Comparison of ENCODE assay signal across 11 cellular contexts in the genomic region with DNA sequence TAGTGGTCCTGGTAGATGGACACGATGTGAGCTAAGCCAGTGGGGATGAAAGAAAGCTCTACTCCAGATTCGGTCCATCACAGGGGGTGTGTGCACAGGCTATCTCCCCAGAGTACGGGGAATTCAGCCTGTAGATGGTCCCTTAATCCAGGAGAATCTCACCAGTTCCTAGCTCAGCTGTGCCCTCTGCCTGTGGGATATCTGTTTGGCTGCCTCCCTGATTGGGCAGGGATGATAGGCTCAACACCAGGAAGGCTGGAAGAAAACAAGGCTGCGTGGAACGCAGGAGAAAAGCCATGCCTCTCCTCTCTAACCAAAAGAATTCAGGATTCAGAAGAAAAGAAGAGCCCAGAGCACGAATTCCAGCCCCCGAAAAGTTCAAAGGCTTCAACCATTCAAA. TPM values are rescaled to one million over a fixed set of nuclear protein-coding genes. Genes with fewer than 3 reads are reported as not detected.
DNase-seq lines count a peak whose midpoint lies in the region; ATAC-seq, FAIRE-seq and TF ChIP-seq lines count a peak whose summit lies in the region.
"Had no signal": no experiment of that assay in that cellular context is flagged by ENCODE, and none has a peak within 500 bp of the region (broad histone marks: within the 10 kb centered on the region; RNA-seq: fewer than 3 reads in every experiment).

No MANE protein-coding gene starts in this region.

- no peak for TF ChIP-seq CTCF in RWPE1 (conservative IDR thresholded peaks at IDR 0.05; ENCODE audit: low read depth)

- H3K36me3 ChIP-seq in CD4-positive, alpha-beta memory T cell (ENCODE audit: insufficient read depth, low read length), result no peaks in the 10 kb centered on the region

- H3K27ac Mint-ChIP-seq in CD4-positive, alpha-beta memory T cell, result no peak overlapping the region

- H3K27me3 ChIP-seq in right cardiac atrium (ENCODE audit: control insufficient read depth, insufficient read depth), result no peaks in the 10 kb centered on the region
- no peaks in the 10 kb centered on the region for H3K27me3 ChIP-seq in CD4-positive, alpha-beta memory T cell (ENCODE audit: insufficient read depth, low read length)

- H3K27ac ChIP-seq in right cardiac atrium (ENCODE audit: low read length) (peak overlapping the region; percentile 11), RWPE1 (no peak overlapping the region)
- H3K27ac ChIP-seq in CD4-positive, alpha-beta memory T cell (ENCODE audit: low read depth, low read length), result no peak overlapping the region

- DNase-seq in H54 (ENCODE audit: insufficient read length, low spot score) (no peak), amniotic epithelial cell (ENCODE audit: low read depth) (peak; percentile 36), right cardiac atrium (no peak), putamen (ENCODE audit: low spot score) (peak; percentile 53), GM12891 (ENCODE audit: insufficient read length, low spot score) (no peak), RWPE1 (ENCODE audit: low spot score) (no peak)
- no peak for DNase-seq in CD4-positive, alpha-beta memory T cell
- DNase-seq: amniotic stem cell, NCI-H345, T-helper 1 cell had no signal

- no peaks in the 10 kb centered on the region for H3K9me3 Mint-ChIP-seq in CD4-positive, alpha-beta memory T cell

- ATAC-seq in right cardiac atrium, result peak in 1 of 2 donors; percentile 41

- intact Hi-C loops in right cardiac atrium (cut with DNase I), result no loop called here
- intact Hi-C loops in CD4-positive, alpha-beta memory T cell (cut with micrococcal nuclease), result no loop called here

- TF ChIP-seq POLR2A in H54 (IDR thresholded peaks at IDR 0.05; ENCODE audit: low read depth, low read length) (no peak), GM12891 (IDR thresholded peaks at IDR 0.05; ENCODE audit: low read depth, low read length) (no peak)

- peaks cover 0 to 9% of the 10 kb centered on the region in 2 donors for H3K36me3 Mint-ChIP-seq in CD4-positive, alpha-beta memory T cell

- no peak overlapping the region for H3K4me3 Mint-ChIP-seq in CD4-positive, alpha-beta memory T cell

- peaks cover 0 to 1% of the 10 kb centered on the region in 2 donors for H3K27me3 Mint-ChIP-seq in CD4-positive, alpha-beta memory T cell

- POLR2A ChIA-PET in CD4-positive, alpha-beta memory T cell (lab: Charles Lee; ENCODE audit: partially characterized antibody), result no interaction called here
- POLR2A ChIA-PET in RWPE1 (lab: Yijun Ruan, JAX; ENCODE audit: low non-redundant PET), result no interaction called here

- peak; percentile 30 for FAIRE-seq in H54 (lab: Jason Lieb, UNC)
- no peak for FAIRE-seq in GM12891 (lab: Jason Lieb, UNC)

- CTCF ChIA-PET in CD4-positive, alpha-beta memory T cell (lab: Charles Lee; ENCODE audit: partially characterized antibody), result no interaction called here
- CTCF ChIA-PET in RWPE1 (lab: Yijun Ruan, JAX), result no interaction called here

- 83% methylated on average over 7 of the region's 7 CpGs for WGBS in right cardiac atrium

- no peaks in the 10 kb centered on the region for H3K9me3 ChIP-seq in right cardiac atrium (ENCODE audit: control insufficient read depth, low read length)
- H3K9me3 ChIP-seq in CD4-positive, alpha-beta memory T cell (ENCODE audit: control insufficient read depth in 1 of 2, low read length in 2 of 2), result no peaks in the 10 kb centered on the region

- peaks cover 0 to 3% (median under 1%) of the 10 kb centered on the region in 4 donors for H3K4me1 Mint-ChIP-seq in CD4-positive, alpha-beta memory T cell

- no peak overlapping the region for H3K4me3 ChIP-seq in right cardiac atrium (ENCODE audit: low read length)
- no peak overlapping the region for H3K4me3 ChIP-seq in CD4-positive, alpha-beta memory T cell (ENCODE audit: low read length in 2 of 2)

- peaks cover 11% of the 10 kb centered on the region for H3K4me1 ChIP-seq in right cardiac atrium (ENCODE audit: control insufficient read depth, insufficient read depth, low read length)
- peaks cover 1% of the 10 kb centered on the region for H3K4me1 ChIP-seq in CD4-positive, alpha-beta memory T cell (ENCODE audit: insufficient read depth, low read length)

TF ChIP-seq in GM12891, 5 proteins besides CTCF, POLR2A, EP300 and RAD21:
- TF ChIP-seq POLR2AphosphoS5 (IDR thresholded peaks at IDR 0.05; ENCODE audit: low read depth, low read length), result no peak
- TF ChIP-seq PAX5 (IDR thresholded peaks at IDR 0.05; ENCODE audit: insufficient read depth, low read length, severe bottlenecking), result no peak
- TF ChIP-seq POU2F2 (IDR thresholded peaks at IDR 0.05; ENCODE audit: low read depth, low read length), result no peak
- TF ChIP-seq SPI1 (IDR thresholded peaks at IDR 0.05; ENCODE audit: low read depth, low read length), result no peak
- no peak for TF ChIP-seq TAF1 (IDR thresholded peaks at IDR 0.05; ENCODE audit: low read depth, low read length)

RNA-seq across cellular contexts. Expression of a gene that starts 40.9 kb away (rescaled TPM):
- total RNA-seq in right cardiac atrium, result 100 to 1,000 TPM in 3 of 4 donors, 10 to 100 TPM in 1; 82.5 to 147 (median 127) TPM
- 38.6 TPM for polyA plus RNA-seq in right cardiac atrium
- polyA plus RNA-seq in GM12891 (2012; ENCODE audit: low read depth, missing spikeins), result 4.5 TPM
- total RNA-seq in CD4-positive, alpha-beta memory T cell, result under 1 TPM; 0.38 to 0.50 TPM
- under 1 TPM; 0.07 to 0.14 TPM for polyA plus RNA-seq in CD4-positive, alpha-beta memory T cell

RNA-seq across cellular contexts. Expression of a gene that starts 54.8 kb away (rescaled TPM):
- total RNA-seq in right cardiac atrium, result not detected
- polyA plus RNA-seq in right cardiac atrium, result not detected
- polyA plus RNA-seq in GM12891 (2012; ENCODE audit: low read depth, missing spikeins), result 0.22 TPM
- not detected for total RNA-seq in CD4-positive, alpha-beta memory T cell
- polyA plus RNA-seq in CD4-positive, alpha-beta memory T cell, result not detected
- total RNA-seq: fibroblast of lung had no signal
- polyA plus RNA-seq: fibroblast of lung had no signal

Comparison
In these comparisons a context has a peak if more than half of its experiments do, and no peak if none do; other contexts are left out.
1. DNase-seq: peak in amniotic epithelial cell (single experiment) and putamen (single experiment); none in H54 (single experiment), right cardiac atrium (0 of 3), GM12891 (single experiment), CD4-positive, alpha-beta memory T cell (0 of 5) and RWPE1 (single experiment).
2. RNA of a gene that starts 40.9 kb away (total RNA-seq): 82.5 to 147 TPM in right cardiac atrium; 0.38 to 0.50 TPM in CD4-positive, alpha-beta memory T cell; every median in the first group is over 10 times any median in the second.